8 cellular contexts compared by ENCODE assay signal in the genomic region with DNA sequence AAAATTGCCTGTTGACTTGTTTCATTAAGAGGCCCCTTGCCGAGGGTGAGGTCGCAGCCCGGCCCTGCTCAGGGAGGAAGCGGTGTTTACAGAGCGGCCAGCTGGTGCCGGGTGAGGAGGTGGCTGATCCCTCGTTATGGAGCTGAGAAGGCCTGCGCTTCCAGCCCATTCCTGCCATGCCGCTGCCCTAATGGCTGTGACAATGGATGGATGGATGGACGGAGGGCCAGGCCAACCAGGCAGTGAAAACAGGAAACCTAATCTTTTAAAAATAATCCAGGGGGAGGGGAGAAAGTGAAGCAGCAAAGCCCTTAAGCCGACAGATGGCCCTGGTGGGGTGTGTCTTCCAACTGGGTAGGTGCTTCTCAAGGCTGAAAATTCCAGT. TPM values are rescaled to one million over a fixed set of nuclear protein-coding genes. Genes with fewer than 3 reads are reported as not detected.
DNase-seq lines count a peak whose midpoint lies in the region; ATAC-seq and TF ChIP-seq lines count a peak whose summit lies in the region.

No MANE protein-coding gene starts in this region.

- no peaks in the 10 kb centered on the region for H3K27me3 ChIP-seq in ectodermal cell (ENCODE audit: control insufficient read depth, insufficient read depth, low read length, poor library complexity, severe bottlenecking)

- peak; percentile 42 for DNase-seq in activated naive CD4-positive, alpha-beta T cell treated with anti-CD3 and anti-CD28 coated beads, Interleukin-2, amount 10 ng/mL, durations not matched to agents 7 days and 5 days
- DNase-seq in activated naive CD4-positive, alpha-beta T cell treated with Interleukin-2 at 50 U/mL for 16 hours, result no peak
- DNase-seq in NOMO-1 (lab: John Stamatoyannopoulos, UW; ENCODE audit: unreplicated experiment in 2 of 2) (peak; percentile 43 to 51), nephron progenitor cell (peak; percentile 78)
- DNase-seq in activated CD8-positive, alpha-beta memory T cell treated with anti-CD3 and anti-CD28 coated beads, Interleukin-2, amount 10 ng/mL, durations not matched to agents 7 days and 5 days, result no peak
- no peak for DNase-seq in activated CD4-positive, alpha-beta T cell treated with anti-CD3 and anti-CD28 coated beads, Interleukin-2, amount 50 U/mL, for 1 hour

- H3K27ac Mint-ChIP-seq in activated naive CD4-positive, alpha-beta T cell treated with anti-CD3 and anti-CD28 coated beads, Interleukin-2, amount 10 ng/mL, durations not matched to agents 7 days and 5 days, result peak overlapping the region; percentile 85
- peak overlapping the region; percentile 94 for H3K27ac Mint-ChIP-seq in nephron progenitor cell
- H3K27ac Mint-ChIP-seq in activated CD8-positive, alpha-beta memory T cell treated with anti-CD3 and anti-CD28 coated beads, Interleukin-2, amount 10 ng/mL, durations not matched to agents 7 days and 5 days, result no peak overlapping the region

- H3K36me3 ChIP-seq in ectodermal cell (ENCODE audit: control insufficient read depth, insufficient read depth, low read length), result no peaks in the 10 kb centered on the region

- TF ChIP-seq CTCF in nephron progenitor cell (IDR thresholded peaks at IDR 0.05), result no peak

- no peaks in the 10 kb centered on the region for H3K27me3 Mint-ChIP-seq in activated naive CD4-positive, alpha-beta T cell treated with anti-CD3 and anti-CD28 coated beads, Interleukin-2, amount 10 ng/mL, durations not matched to agents 7 days and 5 days
- H3K27me3 Mint-ChIP-seq in nephron progenitor cell (ENCODE audit: low read depth, poor library complexity), result peaks cover 10% of the 10 kb centered on the region
- no peaks in the 10 kb centered on the region for H3K27me3 Mint-ChIP-seq in activated CD8-positive, alpha-beta memory T cell treated with anti-CD3 and anti-CD28 coated beads, Interleukin-2, amount 10 ng/mL, durations not matched to agents 7 days and 5 days

- peaks cover 99% of the 10 kb centered on the region for H3K4me1 Mint-ChIP-seq in activated naive CD4-positive, alpha-beta T cell treated with anti-CD3 and anti-CD28 coated beads, Interleukin-2, amount 10 ng/mL, durations not matched to agents 7 days and 5 days
- peaks cover 78% of the 10 kb centered on the region for H3K4me1 Mint-ChIP-seq in nephron progenitor cell
- peaks cover 64% of the 10 kb centered on the region for H3K4me1 Mint-ChIP-seq in activated CD8-positive, alpha-beta memory T cell treated with anti-CD3 and anti-CD28 coated beads, Interleukin-2, amount 10 ng/mL, durations not matched to agents 7 days and 5 days

- H3K4me3 ChIP-seq in ectodermal cell (ENCODE audit: insufficient read depth, low read depth, low read length), result no peak overlapping the region

- H3K4me3 Mint-ChIP-seq in activated naive CD4-positive, alpha-beta T cell treated with anti-CD3 and anti-CD28 coated beads, Interleukin-2, amount 10 ng/mL, durations not matched to agents 7 days and 5 days, result peak overlapping the region; percentile 71
- peak overlapping the region; percentile 69 for H3K4me3 Mint-ChIP-seq in nephron progenitor cell
- H3K4me3 Mint-ChIP-seq in activated CD8-positive, alpha-beta memory T cell treated with anti-CD3 and anti-CD28 coated beads, Interleukin-2, amount 10 ng/mL, durations not matched to agents 7 days and 5 days, result no peak overlapping the region

- peak overlapping the region; percentile 18 for H3K27ac ChIP-seq in ectodermal cell (ENCODE audit: insufficient read depth, low read depth, low read length, poor library complexity, severe bottlenecking)

- peaks cover 10% of the 10 kb centered on the region for H3K36me3 Mint-ChIP-seq in activated naive CD4-positive, alpha-beta T cell treated with anti-CD3 and anti-CD28 coated beads, Interleukin-2, amount 10 ng/mL, durations not matched to agents 7 days and 5 days
- H3K36me3 Mint-ChIP-seq in nephron progenitor cell (ENCODE audit: low read depth), result no peaks in the 10 kb centered on the region
- no peaks in the 10 kb centered on the region for H3K36me3 Mint-ChIP-seq in activated CD8-positive, alpha-beta memory T cell treated with anti-CD3 and anti-CD28 coated beads, Interleukin-2, amount 10 ng/mL, durations not matched to agents 7 days and 5 days

- peaks cover 44% of the 10 kb centered on the region for H3K4me1 ChIP-seq in ectodermal cell (ENCODE audit: control insufficient read depth, insufficient read depth, low read length)

- no peaks in the 10 kb centered on the region for H3K9me3 ChIP-seq in ectodermal cell (ENCODE audit: control insufficient read depth, low read length)

- no peaks in the 10 kb centered on the region for H3K9me3 Mint-ChIP-seq in activated naive CD4-positive, alpha-beta T cell treated with anti-CD3 and anti-CD28 coated beads, Interleukin-2, amount 10 ng/mL, durations not matched to agents 7 days and 5 days
- H3K9me3 Mint-ChIP-seq in nephron progenitor cell, result no peaks in the 10 kb centered on the region
- H3K9me3 Mint-ChIP-seq in activated CD8-positive, alpha-beta memory T cell treated with anti-CD3 and anti-CD28 coated beads, Interleukin-2, amount 10 ng/mL, durations not matched to agents 7 days and 5 days (ENCODE audit: low read depth), result no peaks in the 10 kb centered on the region

- CTCF ChIA-PET in activated naive CD4-positive, alpha-beta T cell treated with anti-CD3 and anti-CD28 coated beads, Interleukin-2, amount 10 ng/mL, durations not matched to agents 7 days and 5 days (lab: Charles Lee), result interaction anchor here (1.0 to 2.4 kb wide), 5 partner anchors 24 to 63 kb away, joined by 3 to 7 read pairs (median 4); a partner anchor contains a TSS
- CTCF ChIA-PET in activated CD8-positive, alpha-beta memory T cell treated with anti-CD3 and anti-CD28 coated beads, Interleukin-2, amount 10 ng/mL, durations not matched to agents 7 days and 5 days (lab: Charles Lee), result interaction anchor here (0.9 to 3.3 kb wide), 3 partner anchors 25 to 363 kb away, joined by 3 to 17 read pairs (median 5); no protein-coding TSS in a partner anchor

- no peak for ATAC-seq in HG03159 (IDR thresholded peaks at IDR 0.05; ENCODE audit: unreplicated experiment)
- ATAC-seq in activated CD8-positive, alpha-beta memory T cell treated with anti-CD3 and anti-CD28 coated beads, Interleukin-2, amount 10 ng/mL, durations not matched to agents 7 days and 5 days, result no peak

- 18 to 19% methylated on average over 11 of the region's 11 CpGs for WGBS in ectodermal cell, 2 experiments

RNA-seq across cellular contexts. Expression of a gene that starts 38.5 kb away (rescaled TPM):
- polyA plus RNA-seq in ectodermal cell (2013, experiment 1 of 4), result 76.7 TPM
- 71.1 TPM for polyA plus RNA-seq in ectodermal cell (2013, experiment 2 of 4)
- polyA plus RNA-seq in ectodermal cell (2013, experiment 3 of 4), result 48.2 TPM
- polyA plus RNA-seq in ectodermal cell (2013, experiment 4 of 4), result 48.1 TPM
- 10 to 100 TPM; 20.6 to 40.2 TPM for total RNA-seq in activated CD8-positive, alpha-beta memory T cell treated with anti-CD3 and anti-CD28 coated beads, Interleukin-2, amount 10 ng/mL, durations not matched to agents 7 days and 5 days

Comparison
In these comparisons a context has a peak if more than half of its experiments do, and no peak if none do; other contexts are left out.
1. DNase-seq: peak in activated naive CD4-positive, alpha-beta T cell treated with anti-CD3 and anti-CD28 coated beads, Interleukin-2, amount 10 ng/mL, durations not matched to agents 7 days and 5 days (single experiment), NOMO-1 (2 of 2) and nephron progenitor cell (single experiment); none in activated naive CD4-positive, alpha-beta T cell treated with Interleukin-2 at 50 U/mL for 16 hours (single experiment), activated CD8-positive, alpha-beta memory T cell treated with anti-CD3 and anti-CD28 coated beads, Interleukin-2, amount 10 ng/mL, durations not matched to agents 7 days and 5 days (single experiment) and activated CD4-positive, alpha-beta T cell treated with anti-CD3 and anti-CD28 coated beads, Interleukin-2, amount 50 U/mL, for 1 hour (single experiment).